9 cellular contexts compared by ENCODE assay signal in genomic region chr11:75328426-75329277, GRCh38. TPM values are rescaled to one million over a fixed set of nuclear protein-coding genes. Genes with fewer than 3 reads are reported as not detected.
DNase-seq lines count a peak whose midpoint lies in the region; ATAC-seq, FAIRE-seq and TF ChIP-seq lines count a peak whose summit lies in the region.
"Had no signal": no experiment of that assay in that cellular context is flagged by ENCODE, and none has a peak within 500 bp of the region (broad histone marks: within the 10 kb centered on the region; RNA-seq: fewer than 3 reads in every experiment).

No MANE protein-coding gene starts in this region.

- H3K9me3 ChIP-seq in KOPT-K1 (ENCODE audit: insufficient read depth, low read length, poor library complexity, severe bottlenecking) (no peaks in the 10 kb centered on the region), osteoblast (ENCODE audit: low read depth, low read length) (no peaks in the 10 kb centered on the region)

- H3K27me3 ChIP-seq in osteoblast (ENCODE audit: insufficient read depth, low read length) = no peaks in the 10 kb centered on the region

- H3K9me3 Mint-ChIP-seq in activated naive CD4-positive, alpha-beta T cell treated with anti-CD3 and anti-CD28 coated beads, Interleukin-2, amount 50 U/mL, for 72 hours = peaks cover 0 to 8% of the 10 kb centered on the region in 2 donors

- peak; percentile 85 to 90 (median 88) for DNase-seq in NCI-H1417 (lab: John Stamatoyannopoulos, UW)
- no peak for DNase-seq in NCI-H1417 treated with DMSO at 0.1 percent for 48 hours (lab: John Stamatoyannopoulos, UW)
- peak; percentile 25 for DNase-seq in RKO (ENCODE audit: low spot score)
- DNase-seq in activated naive CD4-positive, alpha-beta T cell treated with anti-CD3 and anti-CD28 coated beads, Interleukin-2, amount 50 U/mL, for 72 hours (ENCODE audit: low spot score in 2 of 2) = no peak
- peak; percentile 88 for DNase-seq in globus pallidus (ENCODE audit: low spot score)
- peak; percentile 91 for DNase-seq in osteoblast (ENCODE audit: insufficient read length, low spot score, missing footprints)
- DNase-seq in frontal cortex (ENCODE audit: low spot score in 2 of 2) = no peak

- FAIRE-seq in frontal cortex (lab: Jason Lieb, UNC) = no peak
- FAIRE-seq: A204.1 had no signal

- H3K36me3 Mint-ChIP-seq in activated naive CD4-positive, alpha-beta T cell treated with anti-CD3 and anti-CD28 coated beads, Interleukin-2, amount 50 U/mL, for 72 hours = peaks cover 0 to 15% of the 10 kb centered on the region in 2 donors

- H3K36me3 ChIP-seq in KOPT-K1 (ENCODE audit: insufficient read depth, low read length) (no peaks in the 10 kb centered on the region), osteoblast (ENCODE audit: insufficient read depth, low read length) (no peaks in the 10 kb centered on the region)

- TF ChIP-seq CTCF in osteoblast (IDR thresholded peaks at IDR 0.05; ENCODE audit: extremely low read depth, low read depth, low read length) = peak; percentile 82

- peak; percentile 63 to 69 for ATAC-seq in activated naive CD4-positive, alpha-beta T cell treated with anti-CD3 and anti-CD28 coated beads, Interleukin-2, amount 50 U/mL, for 72 hours

- H2AFZ ChIP-seq in osteoblast (ENCODE audit: low read length) = peak overlapping the region; percentile 45

- peaks cover 19% of the 10 kb centered on the region for H3K4me1 ChIP-seq in osteoblast (ENCODE audit: insufficient read depth, low read length)

- H4K20me1 ChIP-seq in osteoblast (ENCODE audit: insufficient read depth, low read length) = no peaks in the 10 kb centered on the region

- H3K4me2 ChIP-seq in osteoblast (ENCODE audit: insufficient read depth, low read length) = peak overlapping the region; percentile 32

- H3K79me2 ChIP-seq in osteoblast (ENCODE audit: insufficient read depth, low read length) = no peaks in the 10 kb centered on the region

- H3K27ac ChIP-seq in KOPT-K1 (ENCODE audit: low read depth, low read length, poor library complexity, severe bottlenecking) (peak overlapping the region; percentile 80), osteoblast (ENCODE audit: low read depth, low read length) (no peak overlapping the region)

- peak overlapping the region; percentile 89 to 90 for H3K27ac Mint-ChIP-seq in activated naive CD4-positive, alpha-beta T cell treated with anti-CD3 and anti-CD28 coated beads, Interleukin-2, amount 50 U/mL, for 72 hours

- H3K4me3 ChIP-seq in osteoblast (ENCODE audit: insufficient read depth, low read length) = no peak overlapping the region

RNA-seq across cellular contexts. Expression of gene ARRB1, which starts 22.8 kb away (rescaled TPM):
- total RNA-seq in activated naive CD4-positive, alpha-beta T cell treated with anti-CD3 and anti-CD28 coated beads, Interleukin-2, amount 50 U/mL, for 72 hours = 10 to 100 TPM; 11.5 to 28.9 TPM
- total RNA-seq in osteoblast (14.5 and 19.4 TPM in 2 replicates), frontal cortex (60.3 TPM)

Comparison
In these comparisons a context has a peak if more than half of its experiments do, and no peak if none do; other contexts are left out.
1. DNase-seq: peak in NCI-H1417 (3 of 3), RKO (single experiment), globus pallidus (single experiment) and osteoblast (single experiment); none in NCI-H1417 treated with DMSO at 0.1 percent for 48 hours (single experiment), activated naive CD4-positive, alpha-beta T cell treated with anti-CD3 and anti-CD28 coated beads, Interleukin-2, amount 50 U/mL, for 72 hours (0 of 2) and frontal cortex (0 of 2).